ENCODE assay signal across 13 cellular contexts in genomic region chr7:141974831-141975230, GRCh38. TPM values are rescaled to one million over a fixed set of nuclear protein-coding genes. Genes with fewer than 3 reads are reported as not detected.
A peak's percentile ranks its signal among the peaks of the same experiment; 100 is the strongest.
DNase-seq lines count a peak whose midpoint lies in the region; ATAC-seq and TF ChIP-seq lines count a peak whose summit lies in the region.
"Had no signal": no experiment of that assay in that cellular context is flagged by ENCODE, and none has a peak within 500 bp of the region (broad histone marks: within the 10 kb centered on the region; RNA-seq: fewer than 3 reads in every experiment).

No MANE protein-coding gene starts in this region.

- H3K9ac ChIP-seq in endodermal cell (ENCODE audit: extremely low read depth, low read length, poor library complexity, severe bottlenecking): no peak overlapping the region

- no peak for DNase-seq in natural killer cell
- DNase-seq in natural killer cell treated with Interleukin-12 subunit alpha and Interleukin-12 subunit beta and Interleukin-15 and Interleukin-18, amount 100 ng/mL, for 72 hours (ENCODE audit: low spot score): no peak
- peak; percentile 12 for DNase-seq in NCI-H526 treated with DMSO at 0.1 percent for 48 hours (lab: John Stamatoyannopoulos, UW)
- DNase-seq in endodermal cell: peak; percentile 72
- DNase-seq in type B pancreatic cell (ENCODE audit: extremely low spot score, unreplicated experiment): no peak
- no peak for DNase-seq in stimulated activated naive B cell treated with anti-CD40 and anti-IgM and Interleukin-4, amounts not matched to agents 10 μg/mL and 1 μg/mL and 100 μg/mL, for 72 hours
- DNase-seq in A673 (ENCODE audit: low spot score): no peak
- no peak for DNase-seq in pons (ENCODE audit: low spot score)
- DNase-seq: amniotic stem cell, HCEC 1CT, KG1, substantia nigra had no signal

- no peak overlapping the region for H3K27ac Mint-ChIP-seq in natural killer cell
- no peak overlapping the region for H3K27ac Mint-ChIP-seq in natural killer cell treated with Interleukin-12 subunit alpha and Interleukin-12 subunit beta and Interleukin-15 and Interleukin-18, amount 100 ng/mL, for 72 hours
- no peak overlapping the region for H3K27ac Mint-ChIP-seq in endodermal cell
- no peak overlapping the region for H3K27ac Mint-ChIP-seq in type B pancreatic cell
- no peak overlapping the region for H3K27ac Mint-ChIP-seq in stimulated activated naive B cell treated with anti-CD40 and anti-IgM and Interleukin-4, amounts not matched to agents 10 μg/mL and 1 μg/mL and 100 μg/mL, for 72 hours

- peak; percentile 49 for TF ChIP-seq CTCF in natural killer cell (IDR thresholded peaks at IDR 0.05)
- TF ChIP-seq CTCF in endodermal cell (conservative IDR thresholded peaks at IDR 0.05): peak; percentile 82
- peak; percentile 49 for TF ChIP-seq CTCF in type B pancreatic cell (conservative IDR thresholded peaks at IDR 0.05)
- TF ChIP-seq CTCF in A673 (conservative IDR thresholded peaks at IDR 0.05; ENCODE audit: low read depth, low read length): no peak; the same call in 1 of the 2 replicates

- 57% methylated on average over 2 of the region's 2 CpGs; no CpG with 5 or more reads in 1 of the 2 experiments for WGBS in endodermal cell (ENCODE audit: insufficient coverage in 1 of 2, insufficient read length in 1 of 2), 2 experiments

- H3K4me1 Mint-ChIP-seq in natural killer cell: peaks cover 34 to 36% of the 10 kb centered on the region in 2 donors
- H3K4me1 Mint-ChIP-seq in natural killer cell treated with Interleukin-12 subunit alpha and Interleukin-12 subunit beta and Interleukin-15 and Interleukin-18, amount 100 ng/mL, for 72 hours (ENCODE audit: low read depth in 2 of 2): peaks cover 12 to 28% of the 10 kb centered on the region in 2 donors
- peaks cover 12% of the 10 kb centered on the region for H3K4me1 Mint-ChIP-seq in endodermal cell
- H3K4me1 Mint-ChIP-seq in type B pancreatic cell (ENCODE audit: unreplicated experiment): no peaks in the 10 kb centered on the region
- H3K4me1 Mint-ChIP-seq in stimulated activated naive B cell treated with anti-CD40 and anti-IgM and Interleukin-4, amounts not matched to agents 10 μg/mL and 1 μg/mL and 100 μg/mL, for 72 hours: peaks cover 14 to 23% of the 10 kb centered on the region in 2 donors

- H3K9me3 ChIP-seq in endodermal cell (ENCODE audit: control insufficient read depth, low read length): no peaks in the 10 kb centered on the region
- no peaks in the 10 kb centered on the region for H3K9me3 ChIP-seq in A673 (ENCODE audit: low read depth, low read length, poor library complexity, severe bottlenecking)

- CTCF ChIA-PET in A673 (lab: Charles Lee): interaction anchor here (0.6 kb wide), 1 partner anchor 20 kb away, joined by 3 read pairs; no protein-coding TSS in a partner anchor

- H3K27ac ChIP-seq in endodermal cell (ENCODE audit: low read depth, low read length) (no peak overlapping the region), A673 (ENCODE audit: low read depth, low read length, poor library complexity, severe bottlenecking) (no peak overlapping the region)

- H3K4me1 ChIP-seq in endodermal cell (ENCODE audit: control insufficient read depth, insufficient read depth, low read length): no peaks in the 10 kb centered on the region
- no peaks in the 10 kb centered on the region for H3K4me1 ChIP-seq in A673 (ENCODE audit: insufficient read depth, low read length, poor library complexity, severe bottlenecking)

- POLR2A ChIA-PET in A673 (lab: Charles Lee; ENCODE audit: low non-redundant PET): no interaction called here

- intact Hi-C loops in natural killer cell (cut with micrococcal nuclease): loop anchor here (1.0 to 5.0 kb wide), 5 partner anchors 37 to 382 kb away; no protein-coding TSS in a partner anchor
- intact Hi-C loops in A673 (cut with micrococcal nuclease; ENCODE audit: unreplicated experiment): loop anchor here (10.0 kb wide), 1 partner anchor 330 kb away; no protein-coding TSS in a partner anchor

- H3K4me3 Mint-ChIP-seq in natural killer cell (no peak overlapping the region), endodermal cell (no peak overlapping the region), type B pancreatic cell (no peak overlapping the region)
- no peak overlapping the region for H3K4me3 Mint-ChIP-seq in natural killer cell treated with Interleukin-12 subunit alpha and Interleukin-12 subunit beta and Interleukin-15 and Interleukin-18, amount 100 ng/mL, for 72 hours
- no peak overlapping the region for H3K4me3 Mint-ChIP-seq in stimulated activated naive B cell treated with anti-CD40 and anti-IgM and Interleukin-4, amounts not matched to agents 10 μg/mL and 1 μg/mL and 100 μg/mL, for 72 hours

- BruUV-seq in A673 (replicated peaks; lab: Mats Ljungman, UMichigan): no TSS peak

- H3K4me3 ChIP-seq in endodermal cell (ENCODE audit: low read length) (no peak overlapping the region), A673 (ENCODE audit: low read depth, low read length, poor library complexity, severe bottlenecking) (no peak overlapping the region)

- H3K36me3 ChIP-seq in endodermal cell (ENCODE audit: control insufficient read depth, insufficient read depth, low read length) (no peaks in the 10 kb centered on the region), A673 (ENCODE audit: insufficient read depth, low read length, poor library complexity, severe bottlenecking) (no peaks in the 10 kb centered on the region)

- H3K27me3 Mint-ChIP-seq in natural killer cell (ENCODE audit: low read depth in 2 of 2) (no peaks in the 10 kb centered on the region), endodermal cell (ENCODE audit: insufficient read depth) (peaks cover 2% of the 10 kb centered on the region), type B pancreatic cell (peaks cover 15% of the 10 kb centered on the region)
- no peaks in the 10 kb centered on the region for H3K27me3 Mint-ChIP-seq in natural killer cell treated with Interleukin-12 subunit alpha and Interleukin-12 subunit beta and Interleukin-15 and Interleukin-18, amount 100 ng/mL, for 72 hours
- no peaks in the 10 kb centered on the region for H3K27me3 Mint-ChIP-seq in stimulated activated naive B cell treated with anti-CD40 and anti-IgM and Interleukin-4, amounts not matched to agents 10 μg/mL and 1 μg/mL and 100 μg/mL, for 72 hours

- no peak for ATAC-seq in natural killer cell
- ATAC-seq in natural killer cell treated with Interleukin-12 subunit alpha and Interleukin-12 subunit beta and Interleukin-15 and Interleukin-18, amount 100 ng/mL, for 72 hours: no peak
- ATAC-seq in stimulated activated naive B cell treated with anti-CD40 and anti-IgM and Interleukin-4, amounts not matched to agents 10 μg/mL and 1 μg/mL and 100 μg/mL, for 72 hours (replicated peaks): no peak

- no peaks in the 10 kb centered on the region for H3K27me3 ChIP-seq in endodermal cell (ENCODE audit: control insufficient read depth, insufficient read depth, low read length, poor library complexity, severe bottlenecking)
- no peaks in the 10 kb centered on the region for H3K27me3 ChIP-seq in A673 (replicated peaks; ENCODE audit: insufficient read depth, low read depth, low read length, poor library complexity)

- H3K9me3 Mint-ChIP-seq in natural killer cell: peaks cover 2 to 3% of the 10 kb centered on the region in 2 donors
- peaks cover 4% of the 10 kb centered on the region for H3K9me3 Mint-ChIP-seq in natural killer cell treated with Interleukin-12 subunit alpha and Interleukin-12 subunit beta and Interleukin-15 and Interleukin-18, amount 100 ng/mL, for 72 hours
- H3K9me3 Mint-ChIP-seq in endodermal cell: peaks cover 4% of the 10 kb centered on the region
- peaks cover 6% of the 10 kb centered on the region for H3K9me3 Mint-ChIP-seq in type B pancreatic cell
- peaks cover 0 to 3% of the 10 kb centered on the region in 2 donors for H3K9me3 Mint-ChIP-seq in stimulated activated naive B cell treated with anti-CD40 and anti-IgM and Interleukin-4, amounts not matched to agents 10 μg/mL and 1 μg/mL and 100 μg/mL, for 72 hours

- H3K36me3 Mint-ChIP-seq in natural killer cell (no peaks in the 10 kb centered on the region), endodermal cell (ENCODE audit: low read depth) (no peaks in the 10 kb centered on the region), type B pancreatic cell (no peaks in the 10 kb centered on the region)
- no peaks in the 10 kb centered on the region for H3K36me3 Mint-ChIP-seq in natural killer cell treated with Interleukin-12 subunit alpha and Interleukin-12 subunit beta and Interleukin-15 and Interleukin-18, amount 100 ng/mL, for 72 hours
- no peaks in the 10 kb centered on the region for H3K36me3 Mint-ChIP-seq in stimulated activated naive B cell treated with anti-CD40 and anti-IgM and Interleukin-4, amounts not matched to agents 10 μg/mL and 1 μg/mL and 100 μg/mL, for 72 hours

RNA-seq across cellular contexts. Expression of gene TAS2R38, which starts 1.3 kb away (rescaled TPM):
- total RNA-seq in natural killer cell: not detected
- total RNA-seq in natural killer cell treated with Interleukin-12 subunit alpha and Interleukin-12 subunit beta and Interleukin-15 and Interleukin-18, amount 100 ng/mL, for 72 hours: not detected
- not detected for total RNA-seq in endodermal cell
- polyA plus RNA-seq in endodermal cell (2013, experiment 1 of 2): not detected
- polyA plus RNA-seq in endodermal cell (2013, experiment 2 of 2): not detected
- total RNA-seq in type B pancreatic cell (ENCODE audit: low replicate concordance): not detected in 2 replicates
- total RNA-seq in A673 (2021): not detected in 2 replicates
- total RNA-seq: T-helper 2 cell treated with Interferon-gamma antibody and Interleukin-4, amounts not matched to agents 100 ng/mL and 5 ng/mL, for 36 hours had no signal

RNA-seq across cellular contexts. Expression of gene MGAM, which starts 20.8 kb away (rescaled TPM):
- total RNA-seq in natural killer cell: 10 to 100 TPM; 17.3 to 72.5 (median 31.9) TPM
- under 1 TPM in 1 of 2 donors, not detected in 1; 0.33 TPM for total RNA-seq in natural killer cell treated with Interleukin-12 subunit alpha and Interleukin-12 subunit beta and Interleukin-15 and Interleukin-18, amount 100 ng/mL, for 72 hours
- total RNA-seq in endodermal cell: under 1 TPM; 0.33 to 0.37 TPM
- polyA plus RNA-seq in endodermal cell (2013, experiment 1 of 2): 1.2 TPM
- 0.33 TPM for polyA plus RNA-seq in endodermal cell (2013, experiment 2 of 2)
- 1.3 and 2.2 TPM in 2 replicates for total RNA-seq in type B pancreatic cell (ENCODE audit: low replicate concordance)
- total RNA-seq in A673 (2021): not detected in 2 replicates

RNA-seq across cellular contexts. Expression of gene CLEC5A, which starts 28.1 kb away (rescaled TPM):
- total RNA-seq in natural killer cell: under 1 TPM in 1 of 3 donors, not detected in 2; 0.60 TPM
- total RNA-seq in natural killer cell treated with Interleukin-12 subunit alpha and Interleukin-12 subunit beta and Interleukin-15 and Interleukin-18, amount 100 ng/mL, for 72 hours: not detected
- total RNA-seq in endodermal cell: not detected
- polyA plus RNA-seq in endodermal cell (2013, experiment 1 of 2): not detected
- not detected for polyA plus RNA-seq in endodermal cell (2013, experiment 2 of 2)
- total RNA-seq in type B pancreatic cell (ENCODE audit: low replicate concordance): not detected in 2 replicates
- total RNA-seq in A673 (2021): not detected in 2 replicates
- total RNA-seq: T-helper 2 cell treated with Interferon-gamma antibody and Interleukin-4, amounts not matched to agents 100 ng/mL and 5 ng/mL, for 36 hours had no signal

RNA-seq across cellular contexts. Expression of gene OR9A4, which starts 58.6 kb away (rescaled TPM):
- not detected for total RNA-seq in natural killer cell
- total RNA-seq in natural killer cell treated with Interleukin-12 subunit alpha and Interleukin-12 subunit beta and Interleukin-15 and Interleukin-18, amount 100 ng/mL, for 72 hours: not detected
- not detected for total RNA-seq in endodermal cell
- polyA plus RNA-seq in endodermal cell (2013, experiment 1 of 2): not detected
- polyA plus RNA-seq in endodermal cell (2013, experiment 2 of 2): not detected
- total RNA-seq in type B pancreatic cell (ENCODE audit: low replicate concordance): not detected in 2 replicates
- total RNA-seq in A673 (2021): not detected in 2 replicates
- total RNA-seq: T-helper 2 cell treated with Interferon-gamma antibody and Interleukin-4, amounts not matched to agents 100 ng/mL and 5 ng/mL, for 36 hours had no signal

Comparison
In these comparisons a context has a peak if more than half of its experiments do, and no peak if none do; other contexts are left out.
1. DNase-seq: peak in NCI-H526 treated with DMSO at 0.1 percent for 48 hours (single experiment) and endodermal cell (single experiment); none in natural killer cell (single experiment), natural killer cell treated with Interleukin-12 subunit alpha and Interleukin-12 subunit beta and Interleukin-15 and Interleukin-18, amount 100 ng/mL, for 72 hours (single experiment), type B pancreatic cell (single experiment), stimulated activated naive B cell treated with anti-CD40 and anti-IgM and Interleukin-4, amounts not matched to agents 10 μg/mL and 1 μg/mL and 100 μg/mL, for 72 hours (single experiment), A673 (single experiment) and pons (single experiment).